27 cellular contexts compared by ENCODE assay signal in the genomic region with DNA sequence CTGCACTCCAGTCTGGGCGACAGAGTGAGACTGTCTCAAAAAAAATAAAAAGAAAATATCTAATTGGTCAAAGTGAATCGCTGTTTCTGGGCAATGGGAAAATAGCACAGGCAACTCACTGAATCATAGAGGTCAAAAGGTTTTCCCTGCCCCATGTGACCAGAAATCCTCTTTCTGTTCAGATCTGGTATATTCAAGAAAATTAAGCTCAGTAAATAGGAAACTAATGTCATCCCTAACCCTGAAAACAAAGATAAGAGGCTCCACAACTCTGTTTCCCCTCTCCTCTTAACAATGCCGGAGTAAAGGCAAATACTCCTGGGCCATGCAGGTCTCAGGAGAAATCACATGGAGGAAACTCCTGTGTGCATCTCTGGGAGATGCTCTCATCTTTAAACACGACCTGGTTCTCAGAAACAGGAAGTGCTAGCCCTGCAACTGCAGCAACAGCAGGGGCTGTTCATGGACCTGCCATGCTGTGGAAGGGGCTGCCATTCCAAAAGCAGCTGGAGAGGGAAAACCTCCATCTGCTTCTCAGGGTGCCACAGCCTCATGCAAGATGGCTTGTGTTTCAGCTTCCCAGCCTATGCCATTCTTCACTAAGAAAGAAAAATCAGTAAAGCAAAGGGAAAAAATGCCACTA. TPM values are rescaled to one million over a fixed set of nuclear protein-coding genes. Genes with fewer than 3 reads are reported as not detected.
DNase-seq lines count a peak whose midpoint lies in the region; ATAC-seq and TF ChIP-seq lines count a peak whose summit lies in the region.
"Had no signal": no experiment of that assay in that cellular context is flagged by ENCODE, and none has a peak within 500 bp of the region (broad histone marks: within the 10 kb centered on the region; RNA-seq: fewer than 3 reads in every experiment).

No MANE protein-coding gene starts in this region.

- H2BK5ac ChIP-seq in mesendoderm (ENCODE audit: low read length) = no peak overlapping the region

- no peaks in the 10 kb centered on the region for H3K79me2 ChIP-seq in mesendoderm (ENCODE audit: control insufficient read depth, insufficient read depth, low read length)

- no peak for TF ChIP-seq EP300 in gastroesophageal sphincter (IDR thresholded peaks at IDR 0.05)

- DNase-seq in NCI-H2171 treated with DMSO at 0.1 percent for 48 hours (lab: John Stamatoyannopoulos, UW) (peak; percentile 17), NCI-H2171 (lab: John Stamatoyannopoulos, UW) (no peak), dermis microvascular lymphatic vessel endothelial cell (ENCODE audit: low read depth in 2 of 2) (peak; percentile 26 to 62), mesendoderm (peak; percentile 17), right atrium auricular region (ENCODE audit: low spot score) (no peak)
- DNase-seq: activated CD4-positive, alpha-beta T cell treated with anti-CD3 and anti-CD28 coated beads for 4 hours; activated CD8-positive, alpha-beta memory T cell treated with anti-CD3 and anti-CD28 coated beads, Interleukin-2, amount 10 ng/mL, durations not matched to agents 7 days and 5 days; AML-193; aorta; DMS79; heart right ventricle; left cardiac atrium; MM.1S; naive thymus-derived CD8-positive, alpha-beta T cell; NCI-H146; NCI-H526; RPMI8226; substantia nigra; upper lobe of left lung had no signal

- H4K5ac ChIP-seq in mesendoderm (ENCODE audit: low read length) = no peak overlapping the region

- H3K27me3 ChIP-seq in HUES64 (ENCODE audit: insufficient read depth, low read length) (no peaks in the 10 kb centered on the region), mesendoderm (ENCODE audit: insufficient read depth, low read length, poor library complexity) (no peaks in the 10 kb centered on the region), gastroesophageal sphincter (no peaks in the 10 kb centered on the region), right atrium auricular region (no peaks in the 10 kb centered on the region)
- H3K27me3 ChIP-seq: heart right ventricle, upper lobe of left lung had no signal

- H3K9ac ChIP-seq in HUES64 (ENCODE audit: low read depth, low read length) (no peak overlapping the region), mesendoderm (ENCODE audit: low read length) (no peak overlapping the region)

- TF ChIP-seq POLR2A in gastroesophageal sphincter (IDR thresholded peaks at IDR 0.05) = no peak

- TF ChIP-seq CTCF in gastroesophageal sphincter (IDR thresholded peaks at IDR 0.05) (no peak), right atrium auricular region (IDR thresholded peaks at IDR 0.05) (no peak)

- no peak overlapping the region for H4K8ac ChIP-seq in mesendoderm (ENCODE audit: low read depth, low read length)

- no peak overlapping the region for H3K4me2 ChIP-seq in mesendoderm (ENCODE audit: low read length)
- H3K4me2 ChIP-seq: smooth muscle cell had no signal

- H3K4me1 ChIP-seq in HUES64 (ENCODE audit: insufficient read depth, low read length) (peaks cover 15% of the 10 kb centered on the region), mesendoderm (ENCODE audit: control insufficient read depth, low read depth, low read length) (no peaks in the 10 kb centered on the region), gastroesophageal sphincter (no peaks in the 10 kb centered on the region), right atrium auricular region (no peaks in the 10 kb centered on the region)
- H3K4me1 ChIP-seq: heart right ventricle, upper lobe of left lung had no signal

- H3K56ac ChIP-seq in mesendoderm (ENCODE audit: low read length) = no peak overlapping the region

- 66% methylated on average over 4 of the region's 4 CpGs for WGBS in HUES64
- WGBS in mesendoderm (ENCODE audit: extremely low coverage, insufficient coverage, low lambda C conversion rate) = no CpG with 5 or more reads among the region's 4 CpGs
- WGBS in gastroesophageal sphincter (ENCODE audit: low coverage in 1 of 2), 2 donors = 70 to 79% methylated on average over 2 of the region's 4 CpGs

- H3K36me3 ChIP-seq in HUES64 (ENCODE audit: insufficient read depth, low read length) (peaks cover 25% of the 10 kb centered on the region), mesendoderm (ENCODE audit: control insufficient read depth, insufficient read depth, low read length) (no peaks in the 10 kb centered on the region), gastroesophageal sphincter (peaks cover 0 to 92% of the 10 kb centered on the region in 2 donors), right atrium auricular region (peaks cover 14% of the 10 kb centered on the region)

- no peak overlapping the region for H3K23ac ChIP-seq in mesendoderm (ENCODE audit: low read length)

- no peak overlapping the region for H2BK120ac ChIP-seq in mesendoderm (ENCODE audit: low read depth, low read length)

- no peak overlapping the region for H3K4me3 ChIP-seq in HUES64 (ENCODE audit: low read length)
- no peak overlapping the region for H3K4me3 ChIP-seq in mesendoderm (ENCODE audit: low read length)
- no peak overlapping the region for H3K4me3 ChIP-seq in gastroesophageal sphincter
- no peak overlapping the region for H3K4me3 ChIP-seq in right atrium auricular region
- H3K4me3 ChIP-seq: HAP-1, heart right ventricle, smooth muscle cell, upper lobe of left lung had no signal

- H2AK5ac ChIP-seq in mesendoderm (ENCODE audit: low read length) = no peak overlapping the region

- H3K9me3 ChIP-seq in HUES64 (ENCODE audit: insufficient read depth, low read depth, low read length) (no peaks in the 10 kb centered on the region), gastroesophageal sphincter (no peaks in the 10 kb centered on the region), right atrium auricular region (no peaks in the 10 kb centered on the region)
- H3K9me3 ChIP-seq: HAP-1, heart right ventricle, upper lobe of left lung had no signal

- no peaks in the 10 kb centered on the region for H3K79me1 ChIP-seq in mesendoderm (ENCODE audit: low read length)

- H2BK15ac ChIP-seq in mesendoderm (replicated peaks; ENCODE audit: low read depth) = no peak overlapping the region

- H3K27ac ChIP-seq in HUES64 (ENCODE audit: low read depth, low read length) (peak overlapping the region; percentile 41; the same call in 1 of the 2 replicates), mesendoderm (ENCODE audit: low read depth, low read length) (no peak overlapping the region), gastroesophageal sphincter (no peak overlapping the region), right atrium auricular region (no peak overlapping the region)
- H3K27ac ChIP-seq: heart right ventricle, upper lobe of left lung had no signal

- no peak overlapping the region for H3K18ac ChIP-seq in mesendoderm (ENCODE audit: low read length)

- ATAC-seq in gastroesophageal sphincter = no peak
- ATAC-seq in GM21381 (IDR thresholded peaks at IDR 0.05; ENCODE audit: unreplicated experiment) = no peak
- ATAC-seq: activated CD8-positive, alpha-beta memory T cell treated with anti-CD3 and anti-CD28 coated beads, Interleukin-2, amount 10 ng/mL, durations not matched to agents 7 days and 5 days; activated naive CD4-positive, alpha-beta T cell treated with anti-CD3 and anti-CD28 coated beads, Interleukin-2, amount 50 U/mL, for 72 hours; heart right ventricle; left cardiac atrium; naive thymus-derived CD8-positive, alpha-beta T cell had no signal

- no peak overlapping the region for H3K4ac ChIP-seq in mesendoderm (ENCODE audit: low read depth, low read length)

RNA-seq across cellular contexts. Expression of gene SLC7A9, which starts 47.5 kb away (rescaled TPM):
- 0.15 TPM for polyA plus RNA-seq in HUES64 (2013, experiment 1 of 2)
- not detected for polyA plus RNA-seq in HUES64 (2013, experiment 2 of 2)
- under 0.01 TPM in 2 replicates for total RNA-seq in dermis microvascular lymphatic vessel endothelial cell
- polyA plus RNA-seq in mesendoderm (2013, experiment 1 of 2) = 0.01 TPM
- polyA plus RNA-seq in mesendoderm (2013, experiment 2 of 2) = 0.03 TPM
- total RNA-seq in gastroesophageal sphincter = under 1 TPM in 1 of 4 donors, not detected in 3; 0.96 TPM
- total RNA-seq in right atrium auricular region = not detected
- total RNA-seq: A172; activated naive CD4-positive, alpha-beta T cell treated with anti-CD3 and anti-CD28 coated beads, Interleukin-2, amount 50 U/mL, for 72 hours; cardiac septum; smooth muscle cell had no signal
- polyA plus RNA-seq: naive thymus-derived CD8-positive, alpha-beta T cell had no signal

RNA-seq across cellular contexts. Expression of gene CEP89, which starts 54.7 kb away (rescaled TPM):
- 14.0 TPM for polyA plus RNA-seq in HUES64 (2013, experiment 1 of 2)
- 15.5 TPM for polyA plus RNA-seq in HUES64 (2013, experiment 2 of 2)
- total RNA-seq in dermis microvascular lymphatic vessel endothelial cell (5.6 and 6.7 TPM in 2 replicates), gastroesophageal sphincter (10 to 100 TPM; 14.8 to 21.9 (median 20.2) TPM), right atrium auricular region (1 to 10 TPM; 4.6 to 8.3 TPM)
- 25.0 TPM for polyA plus RNA-seq in mesendoderm (2013, experiment 1 of 2)
- 25.7 TPM for polyA plus RNA-seq in mesendoderm (2013, experiment 2 of 2)

RNA-seq across cellular contexts. Expression of gene FAAP24, which starts 55.0 kb away (rescaled TPM):
- 3.7 TPM for polyA plus RNA-seq in HUES64 (2013, experiment 1 of 2)
- 4.2 TPM for polyA plus RNA-seq in HUES64 (2013, experiment 2 of 2)
- total RNA-seq in dermis microvascular lymphatic vessel endothelial cell = 1.8 and 2.0 TPM in 2 replicates
- 3.9 TPM for polyA plus RNA-seq in mesendoderm (2013, experiment 1 of 2)
- polyA plus RNA-seq in mesendoderm (2013, experiment 2 of 2) = 3.6 TPM
- 1 to 10 TPM in 2 of 4 donors, under 1 TPM in 2; 0.27 to 2.5 (median 1.2) TPM for total RNA-seq in gastroesophageal sphincter
- under 1 TPM in 1 of 2 donors, not detected in 1; 0.67 TPM for total RNA-seq in right atrium auricular region

Comparison
In these comparisons a context has a peak if more than half of its experiments do, and no peak if none do; other contexts are left out.
1. DNase-seq: peak in NCI-H2171 treated with DMSO at 0.1 percent for 48 hours (single experiment), dermis microvascular lymphatic vessel endothelial cell (2 of 2) and mesendoderm (single experiment); none in NCI-H2171 (single experiment) and right atrium auricular region (single experiment).